Comparison of ENCODE assay signal across 2 cellular contexts in the genomic region with DNA sequence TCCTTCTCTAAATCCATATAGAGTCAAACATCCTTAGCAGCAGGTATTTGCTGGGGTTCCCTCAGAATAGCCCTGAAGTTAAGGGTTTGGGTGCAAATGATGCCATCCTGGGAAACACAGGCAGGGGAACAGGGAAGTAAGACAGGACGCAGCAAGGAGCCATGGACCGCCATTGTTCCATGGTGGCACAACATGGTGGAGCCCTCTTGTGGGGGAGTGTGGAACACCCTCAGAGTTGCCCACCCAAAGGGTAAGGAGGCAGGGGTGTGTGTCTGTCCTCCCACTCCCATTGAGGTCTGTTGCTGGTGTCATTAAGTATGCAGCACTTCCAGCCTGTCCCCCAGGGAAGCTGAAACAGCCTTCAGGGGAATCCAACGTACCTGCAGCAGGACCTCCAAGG.
TF ChIP-seq lines count a peak whose summit lies in the region.

No MANE protein-coding gene starts in this region.

TF ChIP-seq in Ishikawa, 13 proteins besides CTCF, POLR2A, EP300 and RAD21:
- TF ChIP-seq ZBTB7A (IDR thresholded peaks at IDR 0.05; ENCODE audit: low read depth) (no peak), CREB1 (IDR thresholded peaks at IDR 0.05; ENCODE audit: low read depth) (no peak)

TF ChIP-seq in H1, 55 proteins besides CTCF, POLR2A, EP300 and RAD21:
- TF ChIP-seq YY1 (IDR thresholded peaks at IDR 0.05; ENCODE audit: low read depth, low read length) (peak; percentile 94), EZH2 (IDR thresholded peaks at IDR 0.05; ENCODE audit: low read depth, low read length, severe bottlenecking) (no peak)
- TF ChIP-seq, protein P1, sequence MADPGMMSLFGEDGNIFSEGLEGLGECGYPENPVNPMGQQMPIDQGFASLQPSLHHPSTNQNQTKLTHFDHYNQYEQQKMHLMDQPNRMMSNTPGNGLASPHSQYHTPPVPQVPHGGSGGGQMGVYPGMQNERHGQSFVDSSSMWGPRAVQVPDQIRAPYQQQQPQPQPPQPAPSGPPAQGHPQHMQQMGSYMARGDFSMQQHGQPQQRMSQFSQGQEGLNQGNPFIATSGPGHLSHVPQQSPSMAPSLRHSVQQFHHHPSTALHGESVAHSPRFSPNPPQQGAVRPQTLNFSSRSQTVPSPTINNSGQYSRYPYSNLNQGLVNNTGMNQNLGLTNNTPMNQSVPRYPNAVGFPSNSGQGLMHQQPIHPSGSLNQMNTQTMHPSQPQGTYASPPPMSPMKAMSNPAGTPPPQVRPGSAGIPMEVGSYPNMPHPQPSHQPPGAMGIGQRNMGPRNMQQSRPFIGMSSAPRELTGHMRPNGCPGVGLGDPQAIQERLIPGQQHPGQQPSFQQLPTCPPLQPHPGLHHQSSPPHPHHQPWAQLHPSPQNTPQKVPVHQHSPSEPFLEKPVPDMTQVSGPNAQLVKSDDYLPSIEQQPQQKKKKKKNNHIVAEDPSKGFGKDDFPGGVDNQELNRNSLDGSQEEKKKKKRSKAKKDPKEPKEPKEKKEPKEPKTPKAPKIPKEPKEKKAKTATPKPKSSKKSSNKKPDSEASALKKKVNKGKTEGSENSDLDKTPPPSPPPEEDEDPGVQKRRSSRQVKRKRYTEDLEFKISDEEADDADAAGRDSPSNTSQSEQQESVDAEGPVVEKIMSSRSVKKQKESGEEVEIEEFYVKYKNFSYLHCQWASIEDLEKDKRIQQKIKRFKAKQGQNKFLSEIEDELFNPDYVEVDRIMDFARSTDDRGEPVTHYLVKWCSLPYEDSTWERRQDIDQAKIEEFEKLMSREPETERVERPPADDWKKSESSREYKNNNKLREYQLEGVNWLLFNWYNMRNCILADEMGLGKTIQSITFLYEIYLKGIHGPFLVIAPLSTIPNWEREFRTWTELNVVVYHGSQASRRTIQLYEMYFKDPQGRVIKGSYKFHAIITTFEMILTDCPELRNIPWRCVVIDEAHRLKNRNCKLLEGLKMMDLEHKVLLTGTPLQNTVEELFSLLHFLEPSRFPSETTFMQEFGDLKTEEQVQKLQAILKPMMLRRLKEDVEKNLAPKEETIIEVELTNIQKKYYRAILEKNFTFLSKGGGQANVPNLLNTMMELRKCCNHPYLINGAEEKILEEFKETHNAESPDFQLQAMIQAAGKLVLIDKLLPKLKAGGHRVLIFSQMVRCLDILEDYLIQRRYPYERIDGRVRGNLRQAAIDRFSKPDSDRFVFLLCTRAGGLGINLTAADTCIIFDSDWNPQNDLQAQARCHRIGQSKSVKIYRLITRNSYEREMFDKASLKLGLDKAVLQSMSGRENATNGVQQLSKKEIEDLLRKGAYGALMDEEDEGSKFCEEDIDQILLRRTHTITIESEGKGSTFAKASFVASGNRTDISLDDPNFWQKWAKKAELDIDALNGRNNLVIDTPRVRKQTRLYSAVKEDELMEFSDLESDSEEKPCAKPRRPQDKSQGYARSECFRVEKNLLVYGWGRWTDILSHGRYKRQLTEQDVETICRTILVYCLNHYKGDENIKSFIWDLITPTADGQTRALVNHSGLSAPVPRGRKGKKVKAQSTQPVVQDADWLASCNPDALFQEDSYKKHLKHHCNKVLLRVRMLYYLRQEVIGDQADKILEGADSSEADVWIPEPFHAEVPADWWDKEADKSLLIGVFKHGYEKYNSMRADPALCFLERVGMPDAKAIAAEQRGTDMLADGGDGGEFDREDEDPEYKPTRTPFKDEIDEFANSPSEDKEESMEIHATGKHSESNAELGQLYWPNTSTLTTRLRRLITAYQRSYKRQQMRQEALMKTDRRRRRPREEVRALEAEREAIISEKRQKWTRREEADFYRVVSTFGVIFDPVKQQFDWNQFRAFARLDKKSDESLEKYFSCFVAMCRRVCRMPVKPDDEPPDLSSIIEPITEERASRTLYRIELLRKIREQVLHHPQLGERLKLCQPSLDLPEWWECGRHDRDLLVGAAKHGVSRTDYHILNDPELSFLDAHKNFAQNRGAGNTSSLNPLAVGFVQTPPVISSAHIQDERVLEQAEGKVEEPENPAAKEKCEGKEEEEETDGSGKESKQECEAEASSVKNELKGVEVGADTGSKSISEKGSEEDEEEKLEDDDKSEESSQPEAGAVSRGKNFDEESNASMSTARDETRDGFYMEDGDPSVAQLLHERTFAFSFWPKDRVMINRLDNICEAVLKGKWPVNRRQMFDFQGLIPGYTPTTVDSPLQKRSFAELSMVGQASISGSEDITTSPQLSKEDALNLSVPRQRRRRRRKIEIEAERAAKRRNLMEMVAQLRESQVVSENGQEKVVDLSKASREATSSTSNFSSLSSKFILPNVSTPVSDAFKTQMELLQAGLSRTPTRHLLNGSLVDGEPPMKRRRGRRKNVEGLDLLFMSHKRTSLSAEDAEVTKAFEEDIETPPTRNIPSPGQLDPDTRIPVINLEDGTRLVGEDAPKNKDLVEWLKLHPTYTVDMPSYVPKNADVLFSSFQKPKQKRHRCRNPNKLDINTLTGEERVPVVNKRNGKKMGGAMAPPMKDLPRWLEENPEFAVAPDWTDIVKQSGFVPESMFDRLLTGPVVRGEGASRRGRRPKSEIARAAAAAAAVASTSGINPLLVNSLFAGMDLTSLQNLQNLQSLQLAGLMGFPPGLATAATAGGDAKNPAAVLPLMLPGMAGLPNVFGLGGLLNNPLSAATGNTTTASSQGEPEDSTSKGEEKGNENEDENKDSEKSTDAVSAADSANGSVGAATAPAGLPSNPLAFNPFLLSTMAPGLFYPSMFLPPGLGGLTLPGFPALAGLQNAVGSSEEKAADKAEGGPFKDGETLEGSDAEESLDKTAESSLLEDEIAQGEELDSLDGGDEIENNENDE (IDR thresholded peaks at IDR 0.05; ENCODE audit: insufficient replicate concordance, low read length), result no peak
